Comparison of ENCODE assay signal across 10 cellular contexts in the genomic region with DNA sequence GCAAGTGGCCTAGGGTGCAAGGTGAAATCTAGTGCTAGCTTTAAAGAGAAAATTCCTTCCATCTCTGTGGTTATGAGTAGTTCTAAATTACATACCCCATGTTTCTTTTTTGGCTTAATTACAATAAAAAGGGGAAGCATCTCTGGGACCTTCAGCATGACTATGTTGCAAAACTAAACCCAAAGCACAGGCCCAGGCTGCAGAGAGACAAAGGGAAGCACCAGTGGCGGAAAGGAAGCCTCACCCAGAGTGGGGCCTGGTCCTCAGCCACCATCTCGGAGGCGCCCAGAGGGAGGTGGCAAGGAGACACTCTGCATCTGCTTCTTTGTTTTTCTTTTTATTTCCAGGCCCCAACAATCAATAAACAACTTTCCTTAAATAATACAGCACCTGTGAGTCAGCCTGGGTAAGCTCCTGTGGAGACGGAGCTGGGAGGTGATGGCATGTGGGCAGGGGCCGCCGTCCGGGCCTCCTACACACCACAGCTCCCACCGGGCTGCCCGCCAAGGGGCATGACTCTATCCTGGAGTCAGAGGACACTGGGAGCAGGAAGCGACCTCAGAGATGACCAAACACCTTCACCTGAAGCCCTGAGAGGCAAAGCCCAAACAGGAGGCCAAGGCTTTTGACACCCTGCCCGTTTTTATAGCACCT. TPM values are rescaled to one million over a fixed set of nuclear protein-coding genes. Genes with fewer than 3 reads are reported as not detected.
DNase-seq lines count a peak whose midpoint lies in the region; ATAC-seq lines count a peak whose summit lies in the region.
"Had no signal": no experiment of that assay in that cellular context is flagged by ENCODE, and none has a peak within 500 bp of the region (broad histone marks: within the 10 kb centered on the region; RNA-seq: fewer than 3 reads in every experiment).

No MANE protein-coding gene starts in this region.

- H3K27ac Mint-ChIP-seq in activated naive CD4-positive, alpha-beta T cell treated with anti-CD3 and anti-CD28 coated beads, Interleukin-2, amount 10 ng/mL, durations not matched to agents 7 days and 5 days: peak overlapping the region; percentile 62
- peak overlapping the region; percentile 91 for H3K27ac Mint-ChIP-seq in activated CD4-positive, alpha-beta memory T cell treated with anti-CD3 and anti-CD28 coated beads for 36 hours

- POLR2A ChIA-PET in activated CD4-positive, alpha-beta memory T cell treated with anti-CD3 and anti-CD28 coated beads for 36 hours (lab: Charles Lee): interaction anchor here (0.6 kb wide), 1 partner anchor 13 kb away, joined by 3 read pairs; no protein-coding TSS in a partner anchor

- H3K9me3 Mint-ChIP-seq in activated naive CD4-positive, alpha-beta T cell treated with anti-CD3 and anti-CD28 coated beads, Interleukin-2, amount 10 ng/mL, durations not matched to agents 7 days and 5 days: peaks cover 13% of the 10 kb centered on the region
- peaks cover 16% of the 10 kb centered on the region for H3K9me3 Mint-ChIP-seq in activated CD4-positive, alpha-beta memory T cell treated with anti-CD3 and anti-CD28 coated beads for 36 hours

- 81 to 84% methylated on average over 11 of the region's 11 CpGs for WGBS in aorta, 2 donors

- DNase-seq in activated naive CD4-positive, alpha-beta T cell treated with anti-CD3 and anti-CD28 coated beads, Interleukin-2, amount 10 ng/mL, durations not matched to agents 7 days and 5 days: peak; percentile 44
- no peak for DNase-seq in activated naive CD4-positive, alpha-beta T cell treated with Interleukin-2 at 50 U/mL for 16 hours
- no peak for DNase-seq in activated CD4-positive, alpha-beta memory T cell treated with anti-CD3 and anti-CD28 coated beads for 36 hours
- peak; percentile 71 for DNase-seq in kidney tubule cell (ENCODE audit: low spot score)
- peak in 1 of 2 donors; percentile 73 for DNase-seq in aorta
- no peak for DNase-seq in activated CD8-positive, alpha-beta memory T cell treated with anti-CD3 and anti-CD28 coated beads, Interleukin-2, amount 50 U/mL, for 4 hours
- DNase-seq: SK-N-SH had no signal

- ATAC-seq in aorta (ENCODE audit: low FRiP score) (peak; percentile 43), GM19351 (IDR thresholded peaks at IDR 0.05; ENCODE audit: unreplicated experiment) (no peak), HG03378 (IDR thresholded peaks at IDR 0.05; ENCODE audit: unreplicated experiment) (no peak)

- no peak overlapping the region for H3K4me3 ChIP-seq in aorta (ENCODE audit: low read length in 2 of 2)

- H3K27me3 Mint-ChIP-seq in activated naive CD4-positive, alpha-beta T cell treated with anti-CD3 and anti-CD28 coated beads, Interleukin-2, amount 10 ng/mL, durations not matched to agents 7 days and 5 days: no peaks in the 10 kb centered on the region
- no peaks in the 10 kb centered on the region for H3K27me3 Mint-ChIP-seq in activated CD4-positive, alpha-beta memory T cell treated with anti-CD3 and anti-CD28 coated beads for 36 hours

- H3K36me3 Mint-ChIP-seq in activated naive CD4-positive, alpha-beta T cell treated with anti-CD3 and anti-CD28 coated beads, Interleukin-2, amount 10 ng/mL, durations not matched to agents 7 days and 5 days: peaks cover 76% of the 10 kb centered on the region
- peaks cover 38% of the 10 kb centered on the region for H3K36me3 Mint-ChIP-seq in activated CD4-positive, alpha-beta memory T cell treated with anti-CD3 and anti-CD28 coated beads for 36 hours

- H3K27ac ChIP-seq in aorta (ENCODE audit: low read depth in 1 of 2, low read length in 2 of 2): no peak overlapping the region
- H3K27ac ChIP-seq: KMS-11 had no signal

- no peaks in the 10 kb centered on the region for H3K9me3 ChIP-seq in aorta (ENCODE audit: control insufficient read depth, low read length)
- H3K9me3 ChIP-seq: SK-N-SH had no signal

- no peaks in the 10 kb centered on the region for H3K36me3 ChIP-seq in aorta (ENCODE audit: control insufficient read depth in 1 of 2, insufficient read depth in 2 of 2, low read length in 1 of 2)

- H3K4me1 Mint-ChIP-seq in activated naive CD4-positive, alpha-beta T cell treated with anti-CD3 and anti-CD28 coated beads, Interleukin-2, amount 10 ng/mL, durations not matched to agents 7 days and 5 days: peaks cover 90% of the 10 kb centered on the region
- H3K4me1 Mint-ChIP-seq in activated CD4-positive, alpha-beta memory T cell treated with anti-CD3 and anti-CD28 coated beads for 36 hours (ENCODE audit: low read depth): peaks cover 83% of the 10 kb centered on the region

- peak overlapping the region; percentile 12 for H3K4me3 Mint-ChIP-seq in activated naive CD4-positive, alpha-beta T cell treated with anti-CD3 and anti-CD28 coated beads, Interleukin-2, amount 10 ng/mL, durations not matched to agents 7 days and 5 days
- peak overlapping the region; percentile 5 for H3K4me3 Mint-ChIP-seq in activated CD4-positive, alpha-beta memory T cell treated with anti-CD3 and anti-CD28 coated beads for 36 hours

- intact Hi-C loops in activated CD4-positive, alpha-beta memory T cell treated with anti-CD3 and anti-CD28 coated beads for 36 hours (cut with micrococcal nuclease): no loop called here
- intact Hi-C loops in aorta (cut with DNase I): no loop called here

- H3K4me1 ChIP-seq in aorta (ENCODE audit: control insufficient read depth in 1 of 2, insufficient read depth in 2 of 2, low read length in 2 of 2): no peaks in the 10 kb centered on the region

- CTCF ChIA-PET in activated naive CD4-positive, alpha-beta T cell treated with anti-CD3 and anti-CD28 coated beads, Interleukin-2, amount 10 ng/mL, durations not matched to agents 7 days and 5 days (lab: Charles Lee): no interaction called here
- CTCF ChIA-PET in activated CD4-positive, alpha-beta memory T cell treated with anti-CD3 and anti-CD28 coated beads for 36 hours (lab: Charles Lee): no interaction called here

- H3K27me3 ChIP-seq in aorta (ENCODE audit: control insufficient read depth in 1 of 2, insufficient read depth in 2 of 2, low read length in 1 of 2): no peaks in the 10 kb centered on the region

RNA-seq across cellular contexts. Expression of a gene that starts 21.7 kb away (rescaled TPM):
- 10 to 100 TPM; 37.5 to 38.5 TPM for total RNA-seq in activated CD4-positive, alpha-beta memory T cell treated with anti-CD3 and anti-CD28 coated beads for 36 hours
- 10 to 100 TPM; 16.8 to 31.8 TPM for total RNA-seq in aorta
- 1 to 10 TPM; 2.1 to 6.6 TPM for polyA plus RNA-seq in aorta

Comparison
In these comparisons a context has a peak if more than half of its experiments do, and no peak if none do; other contexts are left out.
1. DNase-seq: peak in activated naive CD4-positive, alpha-beta T cell treated with anti-CD3 and anti-CD28 coated beads, Interleukin-2, amount 10 ng/mL, durations not matched to agents 7 days and 5 days (single experiment) and kidney tubule cell (single experiment); none in activated naive CD4-positive, alpha-beta T cell treated with Interleukin-2 at 50 U/mL for 16 hours (single experiment), activated CD4-positive, alpha-beta memory T cell treated with anti-CD3 and anti-CD28 coated beads for 36 hours (single experiment) and activated CD8-positive, alpha-beta memory T cell treated with anti-CD3 and anti-CD28 coated beads, Interleukin-2, amount 50 U/mL, for 4 hours (single experiment).